ENCODE assay signal across 8 cellular contexts in genomic region chr10:103859161-103860141, GRCh38. TPM values are rescaled to one million over a fixed set of nuclear protein-coding genes. Genes with fewer than 3 reads are reported as not detected.
DNase-seq lines count a peak whose midpoint lies in the region; ATAC-seq and TF ChIP-seq lines count a peak whose summit lies in the region.

No MANE protein-coding gene starts in this region.

- dilution Hi-C loops in IMR-90 (cut with HindIII; ENCODE audit: low sequenced_read_pairs, unreplicated experiment), result loop anchor here (25.0 kb wide), 1 partner anchor 147 kb away; no protein-coding TSS in a partner anchor

- H2BK15ac ChIP-seq in IMR-90 (ENCODE audit: low read depth, low read length), result no peak overlapping the region

- no peak overlapping the region for H3K4me3 ChIP-seq in AG10803 (ENCODE audit: low read length)
- no peak overlapping the region for H3K4me3 ChIP-seq in IMR-90 (ENCODE audit: insufficient read depth, low read depth, low read length)
- no peak overlapping the region for H3K4me3 ChIP-seq in heart right ventricle

- no peaks in the 10 kb centered on the region for H3K36me3 ChIP-seq in IMR-90 (ENCODE audit: control insufficient read depth, insufficient read depth, low read length)
- H3K36me3 ChIP-seq in heart right ventricle, result no peaks in the 10 kb centered on the region

- TF ChIP-seq POLR2A in GM18505 (IDR thresholded peaks at IDR 0.05; ENCODE audit: borderline replicate concordance, extremely low read depth, insufficient read depth, insufficient read length) (no peak), IMR-90 (IDR thresholded peaks at IDR 0.05; ENCODE audit: low read depth, low read length) (no peak)

- BruUV-seq in IMR-90 (replicated peaks; lab: Mats Ljungman, UMichigan), result no TSS peak

- H3K79me1 ChIP-seq in IMR-90 (ENCODE audit: low read depth in 1 of 2, low read length in 2 of 2), result peaks cover 0 to 6% of the 10 kb centered on the region in 2 experiments; a peak in 2 of 4 replicates

- peak; percentile 77 for TF ChIP-seq RAD21 in IMR-90 (IDR thresholded peaks at IDR 0.05; ENCODE audit: low read length)

- CTCF ChIA-PET in IMR-90 (lab: Yijun Ruan, JAX), result interaction anchor here (0.5 to 1.0 kb wide), 2 partner anchors 10 to 11 kb away, joined by 3 to 4 read pairs; no protein-coding TSS in a partner anchor

- H3K4me2 ChIP-seq in IMR-90 (ENCODE audit: low read depth, low read length), result no peak overlapping the region

- H3K27me3 ChIP-seq in IMR-90 (ENCODE audit: control insufficient read depth, insufficient read depth, low read length) (no peaks in the 10 kb centered on the region), heart right ventricle (peaks cover 0 to 17% (median 0%) of the 10 kb centered on the region in 7 donors)

- TF ChIP-seq CTCF in AG10803 (conservative IDR thresholded peaks at IDR 0.05; ENCODE audit: low read length) (peak; percentile 73), IMR-90 (conservative IDR thresholded peaks at IDR 0.05; ENCODE audit: low read depth, low read length) (peak; percentile 75), heart right ventricle (IDR thresholded peaks at IDR 0.05) (peak; percentile 57 to 85 (median 79))

- H2BK5ac ChIP-seq in IMR-90 (ENCODE audit: low read depth, low read length, poor library complexity, severe bottlenecking), result no peak overlapping the region

- no peaks in the 10 kb centered on the region; the same call in 1 of the 2 replicates for H3K9me1 ChIP-seq in IMR-90 (ENCODE audit: insufficient read depth, low read length)

- no peak overlapping the region for H3K4ac ChIP-seq in IMR-90 (ENCODE audit: low read depth, low read length)

- H4K91ac ChIP-seq in IMR-90 (ENCODE audit: insufficient read depth, low read depth, low read length), result no peak overlapping the region

- no peak overlapping the region for H2BK20ac ChIP-seq in IMR-90 (ENCODE audit: low read depth, low read length)

- DNase-seq in AG10803 (ENCODE audit: low read depth), result peak; percentile 69
- peak; percentile 74 for DNase-seq in IMR-90
- DNase-seq in SKM-1 treated with dmso at 0.1 percent for 144 hours (lab: John Stamatoyannopoulos, UW; ENCODE audit: unreplicated experiment), result peak; percentile 63
- DNase-seq in amygdala (lab: John Stamatoyannopoulos, UW), result peak in 43 of 56 donors; percentile 9 to 85 (median 47)
- peak in 1 of 2 donors; percentile 73 for DNase-seq in heart right ventricle
- peak; percentile 77 for DNase-seq in putamen (ENCODE audit: low spot score)

- no peak overlapping the region for H3K27ac ChIP-seq in IMR-90 (ENCODE audit: insufficient read depth, low read length)
- peak overlapping the region in 1 of 10 donors; percentile 42 for H3K27ac ChIP-seq in heart right ventricle

- H3K4me1 ChIP-seq in IMR-90 (ENCODE audit: control insufficient read depth, insufficient read depth, low read length), result peaks cover 6% of the 10 kb centered on the region; the same call in 1 of the 2 replicates
- H3K4me1 ChIP-seq in heart right ventricle, result peaks cover 0 to 28% (median 11%) of the 10 kb centered on the region in 9 donors

- H3K9me3 ChIP-seq in IMR-90 (ENCODE audit: control insufficient read depth, insufficient read depth, low read length) (no peaks in the 10 kb centered on the region), heart right ventricle (peaks cover 0 to 3% (median 0%) of the 10 kb centered on the region in 11 donors)

- H3K23ac ChIP-seq in IMR-90 (ENCODE audit: low read depth, low read length), result no peak overlapping the region

- 0 out of 2 replicates have a peak overlapping the region, but pooled peaks have one; percentile 0 for H2AK5ac ChIP-seq in IMR-90 (ENCODE audit: low read depth, low read length)

- no peak overlapping the region for H4K5ac ChIP-seq in IMR-90 (ENCODE audit: low read depth, low read length)

- WGBS in IMR-90 (ENCODE audit: extremely low coverage in 2 of 2, insufficient read length in 1 of 2), 2 experiments, result 87% methylated on average over 5 of the region's 15 CpGs; no CpG with 5 or more reads in 1 of the 2 experiments
- 53 to 59% methylated on average over 15 of the region's 15 CpGs for WGBS in heart right ventricle, 2 donors

- H3K14ac ChIP-seq in IMR-90 (replicated peaks; ENCODE audit: low read depth, low read length), result no peak overlapping the region

- POLR2A ChIA-PET in IMR-90 (lab: Charles Lee; ENCODE audit: unreplicated experiment), result no interaction called here

- H3K18ac ChIP-seq in IMR-90 (ENCODE audit: low read depth, low read length), result no peak overlapping the region

- no peak overlapping the region for H3K9ac ChIP-seq in IMR-90 (ENCODE audit: low read depth, low read length)

- no peaks in the 10 kb centered on the region for H4K20me1 ChIP-seq in IMR-90 (ENCODE audit: insufficient read depth, low read length)

- H2AFZ ChIP-seq in IMR-90 (replicated peaks; ENCODE audit: low read length, poor library complexity), result no peak overlapping the region

- in situ Hi-C loops in IMR-90 (cut with MboI; ENCODE audit: low sequenced_read_pairs), result loop anchor here (5.0 to 10.0 kb wide), 2 partner anchors 142 to 265 kb away; no protein-coding TSS in a partner anchor

- H2AK9ac ChIP-seq in IMR-90 (replicated peaks; ENCODE audit: low read depth, low read length, poor library complexity), result peak overlapping the region; percentile 3

- H4K8ac ChIP-seq in IMR-90 (ENCODE audit: low read depth in 2 of 2, low read length in 2 of 2), result no peak overlapping the region

- no peak overlapping the region for H3K56ac ChIP-seq in IMR-90 (ENCODE audit: extremely low read depth, insufficient read depth, low read length)

- intact Hi-C loops in IMR-90 (cut with micrococcal nuclease) (loop anchor here (1.0 to 5.0 kb wide), 2 partner anchors 146 to 262 kb away; no protein-coding TSS in a partner anchor), heart right ventricle (cut with DNase I) (loop anchor here (1.0 to 10.0 kb wide), 10 partner anchors 85 to 445 kb away; no protein-coding TSS in a partner anchor)

- peak; percentile 61 for ATAC-seq in GM18505 (IDR thresholded peaks at IDR 0.05; ENCODE audit: unreplicated experiment)
- ATAC-seq in IMR-90 (ENCODE audit: low read depth), result peak; percentile 76
- peak; percentile 41 to 81 (median 64) for ATAC-seq in heart right ventricle
- no peak for ATAC-seq in GM18861 (IDR thresholded peaks at IDR 0.05; ENCODE audit: unreplicated experiment)

- H2BK120ac ChIP-seq in IMR-90 (ENCODE audit: low read depth, low read length), result no peak overlapping the region

TF ChIP-seq in IMR-90, 13 proteins besides CTCF, POLR2A, EP300 and RAD21:
- TF ChIP-seq USF2 (IDR thresholded peaks at IDR 0.05; ENCODE audit: low read depth, low read length), result no peak
- 0 out of 2 replicates have a peak, but pooled peaks have one; percentile 28 for TF ChIP-seq MAZ (IDR thresholded peaks at IDR 0.05; ENCODE audit: borderline replicate concordance, low read depth, low read length)
- TF ChIP-seq RFX5 (IDR thresholded peaks at IDR 0.05; ENCODE audit: low read depth, low read length), result no peak
- peak; percentile 79 for TF ChIP-seq SMC3 (IDR thresholded peaks at IDR 0.05; ENCODE audit: low read depth, low read length)
TF ChIP-seq in IMR-90: peak in this region for 2.

RNA-seq across cellular contexts. Expression of gene SH3PXD2A, which starts 4.1 kb away (rescaled TPM):
- total RNA-seq in IMR-90 (2012; rRNA removed) (6.3 and 6.7 TPM in 2 replicates), heart right ventricle (10 to 100 TPM; 30.6 to 44.9 (median 36.0) TPM)
- polyA plus RNA-seq in IMR-90 (2012; rRNA removed) (23.0 and 26.3 TPM in 2 replicates), heart right ventricle (10 to 100 TPM in 1 of 2 donors, 1 to 10 TPM in 1; 6.9 to 14.2 TPM)
- 10.2 and 16.7 TPM in 2 replicates for polyA plus RNA-seq in IMR-90 (2012; cell fraction: cytosol; rRNA removed)
- polyA plus RNA-seq in IMR-90 (2012; cell fraction: nucleus; rRNA removed; ENCODE audit: low replicate concordance), result 51.9 and 61.4 TPM in 2 replicates

RNA-seq across cellular contexts. Expression of gene STN1, which starts 58.5 kb away (rescaled TPM):
- 28.6 and 32.3 TPM in 2 replicates for total RNA-seq in IMR-90 (2012; rRNA removed)
- polyA plus RNA-seq in IMR-90 (2012; rRNA removed), result 14.3 and 17.8 TPM in 2 replicates
- 7.2 and 13.7 TPM in 2 replicates for polyA plus RNA-seq in IMR-90 (2012; cell fraction: cytosol; rRNA removed)
- polyA plus RNA-seq in IMR-90 (2012; cell fraction: nucleus; rRNA removed; ENCODE audit: low replicate concordance), result 1.8 and 8.6 TPM in 2 replicates
- 10 to 100 TPM; 24.7 to 38.7 (median 31.4) TPM for total RNA-seq in heart right ventricle
- 10 to 100 TPM; 16.5 to 38.0 TPM for polyA plus RNA-seq in heart right ventricle
